Comparison of ENCODE assay signal across 8 cellular contexts in the genomic region with DNA sequence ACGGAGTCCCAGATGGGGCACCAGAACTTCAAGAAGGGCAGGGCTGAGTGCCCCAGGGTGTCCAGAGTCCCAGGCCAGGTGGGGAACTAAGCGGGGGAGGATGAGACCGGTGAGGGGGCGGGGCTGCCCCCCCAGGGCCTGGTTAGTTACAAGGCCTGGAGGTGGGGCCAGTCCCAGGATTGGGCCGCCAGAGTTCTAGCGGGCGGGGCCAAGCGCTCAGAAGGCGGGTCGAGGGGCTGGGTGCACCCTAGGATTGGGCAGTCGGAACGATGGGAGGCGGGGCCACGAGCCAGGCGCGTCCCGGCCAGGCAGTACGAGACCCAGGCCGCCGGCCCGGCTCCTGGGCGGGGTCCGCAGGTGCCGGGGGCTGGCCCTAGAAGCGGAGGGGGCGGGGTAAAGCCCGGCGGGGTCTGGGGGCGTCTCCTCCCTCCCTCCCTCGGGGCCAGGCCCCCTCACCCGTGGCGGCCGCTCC. TPM values are rescaled to one million over a fixed set of nuclear protein-coding genes. Genes with fewer than 3 reads are reported as not detected.
DNase-seq lines count a peak whose midpoint lies in the region; ATAC-seq and TF ChIP-seq lines count a peak whose summit lies in the region.

No MANE protein-coding gene starts in this region.

- peak overlapping the region; percentile 76 to 88 for H3K4me3 ChIP-seq in DND-41 (ENCODE audit: low read depth in 1 of 2, low read length in 2 of 2)
- peak overlapping the region; percentile 52 for H3K4me3 ChIP-seq in fibroblast of mammary gland (ENCODE audit: control insufficient read depth, low read depth, low read length)

- peaks cover 29% of the 10 kb centered on the region for H3K4me1 ChIP-seq in DND-41 (ENCODE audit: insufficient read depth, low read length)

- TF ChIP-seq CTCF in DND-41 (IDR thresholded peaks at IDR 0.05; ENCODE audit: borderline replicate concordance, extremely low read depth, low read length, poor library complexity, severe bottlenecking) (no peak), fibroblast of mammary gland (conservative IDR thresholded peaks at IDR 0.05; ENCODE audit: control insufficient read depth, insufficient read depth, low read depth, low read length) (no peak), natural killer cell (IDR thresholded peaks at IDR 0.05) (no peak)

- intact Hi-C loops in natural killer cell (cut with micrococcal nuclease) = loop anchor here (1.0 to 10.0 kb wide), 3 partner anchors 24 to 159 kb away; partner anchors contain the start of genes CCDC159, ECSIT, SWSAP1 and TMEM205

- no peaks in the 10 kb centered on the region for H3K9me3 Mint-ChIP-seq in activated T-helper 17 cell treated with anti-CD3 and anti-CD28 coated beads, Interleukin-2, amount 50 U/mL, for 72 hours
- H3K9me3 Mint-ChIP-seq in natural killer cell = no peaks in the 10 kb centered on the region

- peak overlapping the region; percentile 96 for H3K27ac Mint-ChIP-seq in activated T-helper 17 cell treated with anti-CD3 and anti-CD28 coated beads, Interleukin-2, amount 50 U/mL, for 72 hours
- H3K27ac Mint-ChIP-seq in natural killer cell = peak overlapping the region; percentile 88 to 92

- H3K27me3 ChIP-seq in DND-41 (ENCODE audit: insufficient read depth, low read length, poor library complexity) = no peaks in the 10 kb centered on the region

- peak overlapping the region; percentile 84 for H3K27ac ChIP-seq in DND-41 (ENCODE audit: low read length)

- H3K79me2 ChIP-seq in DND-41 (ENCODE audit: insufficient read depth, low read length) = peaks cover 13% of the 10 kb centered on the region

- H3K4me3 Mint-ChIP-seq in activated T-helper 17 cell treated with anti-CD3 and anti-CD28 coated beads, Interleukin-2, amount 50 U/mL, for 72 hours = peak overlapping the region; percentile 90
- H3K4me3 Mint-ChIP-seq in natural killer cell = peak overlapping the region; percentile 89

- peak; percentile 91 for ATAC-seq in DND-41 (ENCODE audit: insufficient read depth, low read depth)
- peak; percentile 96 for ATAC-seq in activated T-helper 17 cell treated with anti-CD3 and anti-CD28 coated beads, Interleukin-2, amount 50 U/mL, for 72 hours (replicated peaks)
- peak; percentile 92 to 97 (median 92) for ATAC-seq in natural killer cell

- no peaks in the 10 kb centered on the region for H4K20me1 ChIP-seq in DND-41 (ENCODE audit: insufficient read depth, low read length)

- peak overlapping the region; percentile 95 for H3K4me2 ChIP-seq in DND-41 (ENCODE audit: insufficient read depth, low read length)

- peak overlapping the region; percentile 84 for H3K9ac ChIP-seq in DND-41 (ENCODE audit: low read depth, low read length)

- peak overlapping the region; percentile 83 for H2AFZ ChIP-seq in DND-41 (ENCODE audit: low read depth, low read length)

- H3K9me3 ChIP-seq in DND-41 (ENCODE audit: insufficient read depth, low read length, severe bottlenecking) = no peaks in the 10 kb centered on the region

- H3K36me3 ChIP-seq in DND-41 (ENCODE audit: insufficient read depth, low read length) = peaks cover 4% of the 10 kb centered on the region; the same call in 1 of the 2 replicates

- peaks cover 10% of the 10 kb centered on the region for H3K4me1 Mint-ChIP-seq in activated T-helper 17 cell treated with anti-CD3 and anti-CD28 coated beads, Interleukin-2, amount 50 U/mL, for 72 hours
- H3K4me1 Mint-ChIP-seq in natural killer cell = peaks cover 15 to 16% of the 10 kb centered on the region in 2 donors

- peak; percentile 98 for DNase-seq in DND-41
- DNase-seq in GOT3 (lab: John Stamatoyannopoulos, UW) = peak; percentile 66
- peak; percentile 89 to 90 for DNase-seq in Kasumi-1 (lab: John Stamatoyannopoulos, UW)
- peak; percentile 92 for DNase-seq in RKO (ENCODE audit: low spot score)
- DNase-seq in fibroblast of mammary gland (ENCODE audit: low read depth) = peak; percentile 90
- DNase-seq in natural killer cell = peak; percentile 94
- peak; percentile 87 to 96 (median 92) for DNase-seq in stimulated activated naive CD4-positive, alpha-beta T cell (lab: John Stamatoyannopoulos, UW)

- H3K36me3 Mint-ChIP-seq in activated T-helper 17 cell treated with anti-CD3 and anti-CD28 coated beads, Interleukin-2, amount 50 U/mL, for 72 hours (ENCODE audit: low read depth) = peaks cover 37% of the 10 kb centered on the region
- no peaks in the 10 kb centered on the region for H3K36me3 Mint-ChIP-seq in natural killer cell

- H3K27me3 Mint-ChIP-seq in activated T-helper 17 cell treated with anti-CD3 and anti-CD28 coated beads, Interleukin-2, amount 50 U/mL, for 72 hours = no peaks in the 10 kb centered on the region
- no peaks in the 10 kb centered on the region for H3K27me3 Mint-ChIP-seq in natural killer cell (ENCODE audit: low read depth in 2 of 2)

RNA-seq across cellular contexts. Expression of gene ZNF653, which starts 0.6 kb away (rescaled TPM):
- total RNA-seq in activated T-helper 17 cell treated with anti-CD3 and anti-CD28 coated beads, Interleukin-2, amount 50 U/mL, for 72 hours = 10 to 100 TPM; 18.8 to 26.3 TPM
- total RNA-seq in natural killer cell = 10 to 100 TPM in 2 of 3 donors, 1 to 10 TPM in 1; 9.9 to 15.4 (median 10.8) TPM

RNA-seq across cellular contexts. Expression of gene ECSIT, which starts 23.9 kb away (rescaled TPM):
- total RNA-seq in activated T-helper 17 cell treated with anti-CD3 and anti-CD28 coated beads, Interleukin-2, amount 50 U/mL, for 72 hours = 10 to 100 TPM; 44.2 to 53.3 TPM
- total RNA-seq in natural killer cell = 10 to 100 TPM; 23.6 to 24.5 (median 24.1) TPM

RNA-seq across cellular contexts. Expression of gene ELAVL3, which starts 24.2 kb away (rescaled TPM):
- total RNA-seq in activated T-helper 17 cell treated with anti-CD3 and anti-CD28 coated beads, Interleukin-2, amount 50 U/mL, for 72 hours = under 1 TPM in 1 of 2 donors, not detected in 1; 0.45 TPM
- total RNA-seq in natural killer cell = not detected

RNA-seq across cellular contexts. Expression of gene CNN1, which starts 33.6 kb away (rescaled TPM):
- not detected for total RNA-seq in activated T-helper 17 cell treated with anti-CD3 and anti-CD28 coated beads, Interleukin-2, amount 50 U/mL, for 72 hours
- total RNA-seq in natural killer cell = not detected

RNA-seq across cellular contexts. Expression of gene ELOF1, which starts 54.0 kb away (rescaled TPM):
- total RNA-seq in activated T-helper 17 cell treated with anti-CD3 and anti-CD28 coated beads, Interleukin-2, amount 50 U/mL, for 72 hours = 10 to 100 TPM; 48.0 to 66.5 TPM
- 10 to 100 TPM; 46.4 to 54.2 (median 50.0) TPM for total RNA-seq in natural killer cell

Comparison
In these comparisons a context has a peak if more than half of its experiments do, and no peak if none do; other contexts are left out.
1. Peak in every context shown above with its lines: DNase-seq, ATAC-seq, H3K4me3 ChIP-seq and H3K27ac ChIP-seq.